In the genomic region with DNA sequence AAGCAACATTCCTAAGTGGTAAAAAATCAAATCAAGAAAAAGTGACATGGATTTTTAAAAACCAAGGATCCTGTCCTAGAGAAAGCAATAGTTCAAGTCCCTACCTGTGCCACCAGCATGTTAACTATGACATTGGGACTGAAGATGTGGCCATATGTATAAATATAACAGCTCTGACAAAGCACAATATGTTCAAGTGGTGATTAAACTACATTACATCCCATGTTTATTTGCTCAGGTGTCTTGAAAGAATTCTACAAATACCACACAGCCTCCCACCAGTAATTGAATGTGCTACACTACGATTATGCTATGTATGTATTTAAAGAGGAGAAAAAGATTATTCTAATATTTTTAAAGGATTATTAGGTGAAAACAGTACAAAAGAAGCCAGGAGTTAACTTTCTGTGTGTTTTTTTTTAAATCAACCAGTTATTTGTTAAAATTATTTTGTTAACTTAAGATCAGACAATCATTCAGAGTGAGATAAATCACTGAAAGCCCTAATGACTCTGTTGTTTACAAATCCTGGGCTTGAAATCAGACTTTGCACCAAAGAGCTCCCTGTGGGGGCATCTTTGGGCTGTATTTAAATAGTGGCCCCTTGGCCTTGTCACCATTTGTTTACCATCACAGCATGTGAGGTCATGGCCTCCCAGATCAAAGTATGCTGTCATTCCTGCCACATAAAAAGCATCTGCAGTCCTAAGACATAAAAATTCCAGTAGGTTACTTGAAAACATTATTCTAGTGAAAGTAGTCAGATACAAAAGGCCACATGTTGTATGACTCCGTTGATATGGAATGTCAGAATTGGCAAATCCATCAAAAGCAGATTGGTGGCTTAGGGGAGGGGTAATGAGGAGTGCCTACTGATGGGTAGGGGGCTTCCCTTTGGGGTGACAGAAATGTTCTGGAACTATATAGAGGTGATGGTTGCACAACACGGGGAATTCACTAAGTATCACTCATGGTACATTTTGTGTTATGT, we compare ENCODE assay signal across 19 cellular contexts. TPM values are rescaled to one million over a fixed set of nuclear protein-coding genes. Genes with fewer than 3 reads are reported as not detected.
A peak's percentile ranks its signal among the peaks of the same experiment; 100 is the strongest.
DNase-seq lines count a peak whose midpoint lies in the region; ATAC-seq and TF ChIP-seq lines count a peak whose summit lies in the region.
"Had no signal": no experiment of that assay in that cellular context is flagged by ENCODE, and none has a peak within 500 bp of the region (broad histone marks: within the 10 kb centered on the region; RNA-seq: fewer than 3 reads in every experiment).

No MANE protein-coding gene starts in this region.

- H3K27me3 Mint-ChIP-seq in type B pancreatic cell, result peaks cover 16% of the 10 kb centered on the region

- H3K9me3 Mint-ChIP-seq in type B pancreatic cell, result no peaks in the 10 kb centered on the region
- H3K9me3 Mint-ChIP-seq: activated naive CD8-positive, alpha-beta T cell treated with anti-CD3 and anti-CD28 coated beads for 36 hours had no signal

- peak overlapping the region; percentile 36 for H3K27ac Mint-ChIP-seq in type B pancreatic cell
- H3K27ac Mint-ChIP-seq: activated naive CD8-positive, alpha-beta T cell treated with anti-CD3 and anti-CD28 coated beads for 36 hours had no signal

- no peak for TF ChIP-seq CTCF in type B pancreatic cell (conservative IDR thresholded peaks at IDR 0.05)

- peak overlapping the region; percentile 8 for H3K4me3 Mint-ChIP-seq in type B pancreatic cell
- H3K4me3 Mint-ChIP-seq: activated naive CD8-positive, alpha-beta T cell treated with anti-CD3 and anti-CD28 coated beads for 36 hours had no signal

- H3K36me3 Mint-ChIP-seq in type B pancreatic cell, result peaks cover 4% of the 10 kb centered on the region
- H3K36me3 Mint-ChIP-seq: activated naive CD8-positive, alpha-beta T cell treated with anti-CD3 and anti-CD28 coated beads for 36 hours had no signal

- no peak for ATAC-seq in HG03565 (IDR thresholded peaks at IDR 0.05; ENCODE audit: unreplicated experiment)
- ATAC-seq in HG03354 (IDR thresholded peaks at IDR 0.05; ENCODE audit: poor library complexity, severe bottlenecking, unreplicated experiment), result no peak
- ATAC-seq: body of pancreas, lower lobe of right lung had no signal

- DNase-seq in NCI-H2107 treated with DMSO at 0.1 percent for 48 hours (lab: John Stamatoyannopoulos, UW; ENCODE audit: unreplicated experiment) (peak; percentile 60), NCI-H2107 (lab: John Stamatoyannopoulos, UW) (no peak), NCI-H2081 (lab: John Stamatoyannopoulos, UW) (peak; percentile 28 to 61), SHP77 treated with DMSO at 0.1 percent for 48 hours (lab: John Stamatoyannopoulos, UW) (peak; percentile 36), type B pancreatic cell (ENCODE audit: extremely low spot score, unreplicated experiment) (no peak), DMS 273 treated with DMSO at 0.1 percent for 48 hours (lab: John Stamatoyannopoulos, UW) (no peak)
- DNase-seq: activated CD4-positive, alpha-beta T cell treated with anti-CD3 and anti-CD28 coated beads for 1 hour; activated naive CD8-positive, alpha-beta T cell treated with anti-CD3 and anti-CD28 coated beads for 36 hours; body of pancreas; Kasumi-1; lower lobe of right lung; RPMI8226; stimulated activated CD8-positive, alpha-beta memory T cell treated with anti-CD3 and anti-CD28 coated beads, Interleukin-4, amount 100 ng/mL, for 48 hours had no signal

- peaks cover 14% of the 10 kb centered on the region for H3K4me1 Mint-ChIP-seq in type B pancreatic cell (ENCODE audit: unreplicated experiment)
- H3K4me1 Mint-ChIP-seq: activated naive CD8-positive, alpha-beta T cell treated with anti-CD3 and anti-CD28 coated beads for 36 hours had no signal

RNA-seq across cellular contexts. Expression of gene TTLL2, which starts 17.1 kb away (rescaled TPM):
- total RNA-seq in type B pancreatic cell (ENCODE audit: low replicate concordance), result not detected in 2 replicates
- total RNA-seq: activated naive CD8-positive, alpha-beta T cell treated with anti-CD3 and anti-CD28 coated beads for 36 hours; body of pancreas; HT-29; lower lobe of right lung; renal cortical epithelial cell; subcutaneous adipose tissue; vagina had no signal

RNA-seq across cellular contexts. Expression of gene UNC93A, which starts 50.8 kb away (rescaled TPM):
- 3.7 and 11.2 TPM in 2 replicates for total RNA-seq in type B pancreatic cell (ENCODE audit: low replicate concordance)
- total RNA-seq: activated naive CD8-positive, alpha-beta T cell treated with anti-CD3 and anti-CD28 coated beads for 36 hours; body of pancreas; lower lobe of right lung; renal cortical epithelial cell; subcutaneous adipose tissue had no signal

Comparison
In these comparisons a context has a peak if more than half of its experiments do, and no peak if none do; other contexts are left out.
1. DNase-seq: peak in NCI-H2107 treated with DMSO at 0.1 percent for 48 hours (single experiment), NCI-H2081 (2 of 2) and SHP77 treated with DMSO at 0.1 percent for 48 hours (single experiment); none in NCI-H2107 (single experiment), type B pancreatic cell (single experiment) and DMS 273 treated with DMSO at 0.1 percent for 48 hours (single experiment).